Comparison of ENCODE assay signal across 10 cellular contexts in the genomic region with DNA sequence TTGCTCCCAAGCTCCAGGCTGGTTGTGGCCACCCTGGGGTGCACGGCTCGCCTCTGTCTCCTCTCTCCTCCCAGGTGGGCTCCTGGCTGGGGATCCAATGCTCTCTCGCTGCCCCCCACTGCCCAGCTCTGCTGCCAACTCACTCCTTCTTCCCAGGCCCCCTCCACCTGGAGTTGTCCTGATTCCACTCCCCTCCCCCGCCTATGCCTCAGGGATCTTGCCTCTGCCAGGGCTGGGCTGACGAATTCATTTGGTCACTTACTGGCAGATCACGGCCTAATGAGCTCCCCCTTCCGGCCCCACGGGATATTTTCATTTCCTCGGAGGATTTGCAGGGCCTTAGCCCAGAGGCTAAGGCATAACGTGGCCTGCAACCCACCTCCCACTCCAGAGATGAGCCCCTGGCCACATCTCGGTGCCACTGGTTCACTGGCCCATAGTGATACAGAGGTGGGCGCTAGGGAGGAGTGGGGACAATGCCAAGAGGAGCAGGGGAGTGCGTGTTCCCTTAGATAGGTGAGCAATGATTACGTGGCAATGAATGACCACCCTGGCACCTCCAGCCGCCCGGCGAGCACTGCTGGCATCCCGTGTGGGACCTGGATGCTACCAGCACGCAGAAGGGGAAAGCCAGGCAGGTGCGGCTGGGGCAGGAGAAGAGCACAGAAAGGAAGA.
A peak's percentile ranks its signal among the peaks of the same experiment; 100 is the strongest.
DNase-seq lines count a peak whose midpoint lies in the region; ATAC-seq and TF ChIP-seq lines count a peak whose summit lies in the region.
"Had no signal": no experiment of that assay in that cellular context is flagged by ENCODE, and none has a peak within 500 bp of the region (broad histone marks: within the 10 kb centered on the region; RNA-seq: fewer than 3 reads in every experiment).

No MANE protein-coding gene starts in this region.

- H3K4me3 ChIP-seq in PC-3 (ENCODE audit: low read length): no peak overlapping the region
- no peak overlapping the region for H3K4me3 ChIP-seq in upper lobe of right lung

- no TSS peak for BruUV-seq in PC-3 (replicated peaks; lab: Mats Ljungman, UMichigan)

- no peak for TF ChIP-seq CTCF in activated CD8-positive, alpha-beta T cell treated with anti-CD3 and anti-CD28 coated beads for 36 hours (IDR thresholded peaks at IDR 0.05)
- TF ChIP-seq CTCF in PC-3 (conservative IDR thresholded peaks at IDR 0.05; ENCODE audit: low read depth, low read length) (peak; percentile 68), upper lobe of right lung (IDR thresholded peaks at IDR 0.05) (peak; percentile 22)

- H3K4me1 Mint-ChIP-seq in activated CD8-positive, alpha-beta T cell treated with anti-CD3 and anti-CD28 coated beads for 36 hours (ENCODE audit: low read depth): no peaks in the 10 kb centered on the region
- no peaks in the 10 kb centered on the region for H3K4me1 Mint-ChIP-seq in activated CD8-positive, alpha-beta T cell treated with anti-CD3 and anti-CD28 coated beads, Interleukin-2, amount 10 ng/mL, durations not matched to agents 7 days and 5 days (ENCODE audit: low read depth)
- H3K4me1 Mint-ChIP-seq: activated naive CD8-positive, alpha-beta T cell treated with anti-CD3 and anti-CD28 coated beads, Interleukin-2, amount 10 ng/mL, durations not matched to agents 7 days and 5 days had no signal

- H3K4me3 Mint-ChIP-seq in activated CD8-positive, alpha-beta T cell treated with anti-CD3 and anti-CD28 coated beads for 36 hours: no peak overlapping the region
- no peak overlapping the region for H3K4me3 Mint-ChIP-seq in activated CD8-positive, alpha-beta T cell treated with anti-CD3 and anti-CD28 coated beads, Interleukin-2, amount 10 ng/mL, durations not matched to agents 7 days and 5 days
- H3K4me3 Mint-ChIP-seq: activated naive CD8-positive, alpha-beta T cell treated with anti-CD3 and anti-CD28 coated beads, Interleukin-2, amount 10 ng/mL, durations not matched to agents 7 days and 5 days had no signal

- CTCF ChIA-PET in activated CD8-positive, alpha-beta T cell treated with anti-CD3 and anti-CD28 coated beads for 36 hours (lab: Charles Lee): no interaction called here
- CTCF ChIA-PET in activated CD8-positive, alpha-beta T cell treated with anti-CD3 and anti-CD28 coated beads, Interleukin-2, amount 10 ng/mL, durations not matched to agents 7 days and 5 days (lab: Charles Lee): no interaction called here
- CTCF ChIA-PET in PC-3 (lab: Charles Lee): interaction anchor here (0.6 to 0.8 kb wide), 2 partner anchors 102 to 342 kb away, joined by 3 to 8 read pairs; no protein-coding TSS in a partner anchor

- H3K9me3 ChIP-seq in PC-3 (ENCODE audit: low read length) (no peaks in the 10 kb centered on the region), upper lobe of right lung (no peaks in the 10 kb centered on the region)

- no peak overlapping the region for H3K27ac Mint-ChIP-seq in activated CD8-positive, alpha-beta T cell treated with anti-CD3 and anti-CD28 coated beads for 36 hours
- no peak overlapping the region for H3K27ac Mint-ChIP-seq in activated CD8-positive, alpha-beta T cell treated with anti-CD3 and anti-CD28 coated beads, Interleukin-2, amount 10 ng/mL, durations not matched to agents 7 days and 5 days
- H3K27ac Mint-ChIP-seq: activated naive CD8-positive, alpha-beta T cell treated with anti-CD3 and anti-CD28 coated beads, Interleukin-2, amount 10 ng/mL, durations not matched to agents 7 days and 5 days had no signal

- H3K4me1 ChIP-seq in PC-3 (ENCODE audit: insufficient read depth, low read length): peaks cover 11% of the 10 kb centered on the region; the same call in 1 of the 2 replicates
- H3K4me1 ChIP-seq in upper lobe of right lung: no peaks in the 10 kb centered on the region

- H4K20me1 ChIP-seq in PC-3 (ENCODE audit: low read length): no peaks in the 10 kb centered on the region

- H3K27ac ChIP-seq in PC-3 (ENCODE audit: low read length) (no peak overlapping the region), upper lobe of right lung (no peak overlapping the region)

- peak overlapping the region; percentile 52 for H3K4me2 ChIP-seq in PC-3 (ENCODE audit: low read length)

- intact Hi-C loops in activated CD8-positive, alpha-beta T cell treated with anti-CD3 and anti-CD28 coated beads for 36 hours (cut with micrococcal nuclease): no loop called here
- intact Hi-C loops in PC-3 (cut with micrococcal nuclease) (loop anchor here (1.0 to 10.0 kb wide), 5 partner anchors 206 to 352 kb away; no protein-coding TSS in a partner anchor), upper lobe of right lung (cut with DNase I) (no loop called here)

- H3F3A ChIP-seq in PC-3 (ENCODE audit: low read length, unreplicated experiment): no peaks in the 10 kb centered on the region

- no peaks in the 10 kb centered on the region for H3K79me2 ChIP-seq in PC-3 (ENCODE audit: low read length)

- H3K9ac ChIP-seq in PC-3 (ENCODE audit: low read length): no peak overlapping the region

- peaks cover 1% of the 10 kb centered on the region for H3K9me3 Mint-ChIP-seq in activated CD8-positive, alpha-beta T cell treated with anti-CD3 and anti-CD28 coated beads for 36 hours
- H3K9me3 Mint-ChIP-seq in activated CD8-positive, alpha-beta T cell treated with anti-CD3 and anti-CD28 coated beads, Interleukin-2, amount 10 ng/mL, durations not matched to agents 7 days and 5 days (ENCODE audit: insufficient read depth): peaks cover 4% of the 10 kb centered on the region

- H3K27me3 Mint-ChIP-seq in activated CD8-positive, alpha-beta T cell treated with anti-CD3 and anti-CD28 coated beads for 36 hours: peaks cover 3% of the 10 kb centered on the region
- no peaks in the 10 kb centered on the region for H3K27me3 Mint-ChIP-seq in activated CD8-positive, alpha-beta T cell treated with anti-CD3 and anti-CD28 coated beads, Interleukin-2, amount 10 ng/mL, durations not matched to agents 7 days and 5 days (ENCODE audit: low read depth)

- no peaks in the 10 kb centered on the region for H3K36me3 Mint-ChIP-seq in activated CD8-positive, alpha-beta T cell treated with anti-CD3 and anti-CD28 coated beads for 36 hours (ENCODE audit: low read depth)
- no peaks in the 10 kb centered on the region for H3K36me3 Mint-ChIP-seq in activated CD8-positive, alpha-beta T cell treated with anti-CD3 and anti-CD28 coated beads, Interleukin-2, amount 10 ng/mL, durations not matched to agents 7 days and 5 days (ENCODE audit: low read depth)
- H3K36me3 Mint-ChIP-seq: activated naive CD8-positive, alpha-beta T cell treated with anti-CD3 and anti-CD28 coated beads, Interleukin-2, amount 10 ng/mL, durations not matched to agents 7 days and 5 days had no signal

- H3K36me3 ChIP-seq in PC-3 (ENCODE audit: low read depth, low read length) (no peaks in the 10 kb centered on the region), upper lobe of right lung (no peaks in the 10 kb centered on the region)

- DNase-seq in activated CD8-positive, alpha-beta T cell treated with anti-CD3 and anti-CD28 coated beads for 36 hours: peak; percentile 11
- no peak for DNase-seq in activated CD8-positive, alpha-beta T cell treated with anti-CD3 and anti-CD28 coated beads, Interleukin-2, amount 10 ng/mL, durations not matched to agents 7 days and 5 days
- DNase-seq in PC-3: peak; percentile 70
- DNase-seq in iris pigment epithelial cell (ENCODE audit: low read depth): peak; percentile 26
- DNase-seq in upper lobe of right lung: peak; percentile 67
- DNase-seq in GF-D8 (lab: John Stamatoyannopoulos, UW): no peak
- DNase-seq: activated naive CD8-positive, alpha-beta T cell treated with anti-CD3 and anti-CD28 coated beads, Interleukin-2, amount 10 ng/mL, durations not matched to agents 7 days and 5 days; stimulated activated CD4-positive, alpha-beta T cell treated with anti-CD3 and anti-CD28 coated beads, Interleukin-1b, Interleukin-23, amount 100 ng/mL, for 48 hours had no signal

- H3K9me2 ChIP-seq in PC-3 (replicated peaks; ENCODE audit: low read length): no peaks in the 10 kb centered on the region

- ATAC-seq in activated CD8-positive, alpha-beta T cell treated with anti-CD3 and anti-CD28 coated beads for 36 hours: no peak
- ATAC-seq in activated CD8-positive, alpha-beta T cell treated with anti-CD3 and anti-CD28 coated beads, Interleukin-2, amount 10 ng/mL, durations not matched to agents 7 days and 5 days: no peak
- peak; percentile 90 for ATAC-seq in PC-3
- peak; percentile 80 for ATAC-seq in upper lobe of right lung
- ATAC-seq in GM19324 (IDR thresholded peaks at IDR 0.05; ENCODE audit: low FRiP score, unreplicated experiment): no peak
- ATAC-seq in GM19397 (IDR thresholded peaks at IDR 0.05; ENCODE audit: unreplicated experiment): no peak

- 0 out of 2 replicates have a peak, but pooled peaks cover under 1% of the 10 kb centered on the region for H3K27me3 ChIP-seq in PC-3 (ENCODE audit: low read length)
- H3K27me3 ChIP-seq in upper lobe of right lung: no peaks in the 10 kb centered on the region

- peak overlapping the region; percentile 24 for H2AFZ ChIP-seq in PC-3 (ENCODE audit: low read length)

- POLR2A ChIA-PET in activated CD8-positive, alpha-beta T cell treated with anti-CD3 and anti-CD28 coated beads for 36 hours (lab: Charles Lee): no interaction called here
- POLR2A ChIA-PET in activated CD8-positive, alpha-beta T cell treated with anti-CD3 and anti-CD28 coated beads, Interleukin-2, amount 10 ng/mL, durations not matched to agents 7 days and 5 days (lab: Charles Lee): interaction anchor here (0.9 kb wide), 1 partner anchor 114 kb away, joined by 5 read pairs; no protein-coding TSS in a partner anchor
- POLR2A ChIA-PET in PC-3 (lab: Charles Lee; ENCODE audit: unreplicated experiment): no interaction called here

Comparison
In these comparisons a context has a peak if more than half of its experiments do, and no peak if none do; other contexts are left out.
1. DNase-seq: peak in activated CD8-positive, alpha-beta T cell treated with anti-CD3 and anti-CD28 coated beads for 36 hours (single experiment), PC-3 (single experiment), iris pigment epithelial cell (single experiment) and upper lobe of right lung (single experiment); none in activated CD8-positive, alpha-beta T cell treated with anti-CD3 and anti-CD28 coated beads, Interleukin-2, amount 10 ng/mL, durations not matched to agents 7 days and 5 days (single experiment) and GF-D8 (single experiment).
2. ATAC-seq: peak in PC-3 (single experiment) and upper lobe of right lung (single experiment); none in activated CD8-positive, alpha-beta T cell treated with anti-CD3 and anti-CD28 coated beads for 36 hours (single experiment), activated CD8-positive, alpha-beta T cell treated with anti-CD3 and anti-CD28 coated beads, Interleukin-2, amount 10 ng/mL, durations not matched to agents 7 days and 5 days (single experiment), GM19324 (single experiment) and GM19397 (single experiment).